ENCODE assay signal across 12 cellular contexts in the genomic region with DNA sequence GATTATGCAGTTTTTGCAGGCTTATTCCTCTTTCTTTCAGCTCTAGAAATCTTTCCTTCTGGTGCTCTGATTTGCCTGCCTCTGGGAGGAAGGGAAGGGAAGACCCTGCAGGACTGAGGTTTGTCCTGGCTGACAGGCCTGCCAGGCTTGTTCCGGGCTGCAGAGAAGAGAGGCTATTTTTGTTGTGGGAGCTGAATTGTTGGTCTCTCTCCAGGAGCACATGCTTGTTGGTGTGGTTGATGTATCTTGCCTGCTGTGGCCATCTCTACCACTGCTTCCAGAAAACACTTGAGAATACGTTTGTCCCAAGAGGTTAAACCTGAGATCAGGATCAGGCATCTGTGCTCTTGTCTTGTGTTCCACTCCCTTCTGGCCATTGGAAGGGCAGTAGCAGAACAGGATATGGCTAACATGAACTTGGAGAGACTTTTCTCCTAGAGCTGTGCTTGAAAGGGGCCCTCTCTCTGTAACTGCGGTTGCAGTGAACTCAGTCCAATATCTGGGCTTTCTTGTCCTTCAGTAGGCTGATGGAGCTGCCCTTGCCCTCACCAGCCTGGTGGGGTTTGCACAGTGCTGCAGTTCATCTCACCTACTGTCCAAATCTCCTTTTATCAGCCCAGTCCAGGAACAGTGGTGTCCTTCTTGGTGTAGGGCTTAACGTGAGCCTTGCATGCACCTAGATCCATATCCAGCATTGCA. TPM values are rescaled to one million over a fixed set of nuclear protein-coding genes. Genes with fewer than 3 reads are reported as not detected.
DNase-seq lines count a peak whose midpoint lies in the region; ATAC-seq and TF ChIP-seq lines count a peak whose summit lies in the region.
"Had no signal": no experiment of that assay in that cellular context is flagged by ENCODE, and none has a peak within 500 bp of the region (broad histone marks: within the 10 kb centered on the region; RNA-seq: fewer than 3 reads in every experiment).

No MANE protein-coding gene starts in this region.

- CTCF ChIA-PET in activated CD8-positive, alpha-beta T cell treated with anti-CD3 and anti-CD28 coated beads, Interleukin-2, amount 10 ng/mL, durations not matched to agents 7 days and 5 days (lab: Charles Lee): interaction anchor here (1.1 kb wide), 1 partner anchor 101 kb away, joined by 3 read pairs; no protein-coding TSS in a partner anchor
- CTCF ChIA-PET in activated CD8-positive, alpha-beta T cell treated with anti-CD3 and anti-CD28 coated beads for 36 hours (lab: Charles Lee): interaction anchor here (1.5 kb wide), 1 partner anchor 17 kb away, joined by 3 read pairs; no protein-coding TSS in a partner anchor

- peaks cover 2% of the 10 kb centered on the region for H3K4me1 Mint-ChIP-seq in activated CD8-positive, alpha-beta T cell treated with anti-CD3 and anti-CD28 coated beads, Interleukin-2, amount 10 ng/mL, durations not matched to agents 7 days and 5 days (ENCODE audit: low read depth)
- peaks cover 6% of the 10 kb centered on the region for H3K4me1 Mint-ChIP-seq in activated CD8-positive, alpha-beta T cell treated with anti-CD3 and anti-CD28 coated beads for 36 hours (ENCODE audit: low read depth)
- peaks cover 7 to 19% of the 10 kb centered on the region in 2 donors for H3K4me1 Mint-ChIP-seq in effector memory CD8-positive, alpha-beta T cell (ENCODE audit: low read depth in 2 of 2)

- intact Hi-C loops in activated CD8-positive, alpha-beta T cell treated with anti-CD3 and anti-CD28 coated beads for 36 hours (cut with micrococcal nuclease): no loop called here
- intact Hi-C loops in tibial artery (cut with DNase I; ENCODE audit: low total_unique reads): no loop called here

- H3K27me3 Mint-ChIP-seq in activated CD8-positive, alpha-beta T cell treated with anti-CD3 and anti-CD28 coated beads, Interleukin-2, amount 10 ng/mL, durations not matched to agents 7 days and 5 days (ENCODE audit: low read depth): no peaks in the 10 kb centered on the region
- H3K27me3 Mint-ChIP-seq in activated CD8-positive, alpha-beta T cell treated with anti-CD3 and anti-CD28 coated beads for 36 hours: no peaks in the 10 kb centered on the region
- H3K27me3 Mint-ChIP-seq in effector memory CD8-positive, alpha-beta T cell: no peaks in the 10 kb centered on the region
- H3K27me3 Mint-ChIP-seq: type B pancreatic cell had no signal

- no peak overlapping the region for H3K4me3 ChIP-seq in lung
- H3K4me3 ChIP-seq in tibial artery: no peak overlapping the region

- H3K4me1 ChIP-seq in lung (ENCODE audit: control insufficient read depth in 2 of 2, insufficient read depth in 2 of 2, low read length in 2 of 2): peaks cover 3 to 14% of the 10 kb centered on the region in 2 donors
- H3K4me1 ChIP-seq in tibial artery: peaks cover 0 to 31% (median 20%) of the 10 kb centered on the region in 4 donors

- peaks cover 15% of the 10 kb centered on the region for H3K36me3 Mint-ChIP-seq in activated CD8-positive, alpha-beta T cell treated with anti-CD3 and anti-CD28 coated beads, Interleukin-2, amount 10 ng/mL, durations not matched to agents 7 days and 5 days (ENCODE audit: low read depth)
- H3K36me3 Mint-ChIP-seq in activated CD8-positive, alpha-beta T cell treated with anti-CD3 and anti-CD28 coated beads for 36 hours (ENCODE audit: low read depth): peaks cover 5% of the 10 kb centered on the region
- H3K36me3 Mint-ChIP-seq in effector memory CD8-positive, alpha-beta T cell (ENCODE audit: insufficient read depth): peaks cover 39% of the 10 kb centered on the region

- 56 to 83% methylated on average over 4 of the region's 4 CpGs for WGBS in lung, 2 donors

- no peak for DNase-seq in activated CD8-positive, alpha-beta T cell treated with anti-CD3 and anti-CD28 coated beads, Interleukin-2, amount 10 ng/mL, durations not matched to agents 7 days and 5 days
- DNase-seq in activated CD8-positive, alpha-beta T cell treated with anti-CD3 and anti-CD28 coated beads for 36 hours: no peak
- no peak for DNase-seq in effector memory CD8-positive, alpha-beta T cell
- DNase-seq in lung (ENCODE audit: low spot score) (no peak), tibial artery (no peak), RPMI8226 (no peak), NCI-H2171 treated with DMSO at 0.1 percent for 48 hours (lab: John Stamatoyannopoulos, UW) (no peak)
- DNase-seq: AML-193, NCI-H510A had no signal

- no peak overlapping the region for H3K4me3 Mint-ChIP-seq in activated CD8-positive, alpha-beta T cell treated with anti-CD3 and anti-CD28 coated beads, Interleukin-2, amount 10 ng/mL, durations not matched to agents 7 days and 5 days
- no peak overlapping the region for H3K4me3 Mint-ChIP-seq in activated CD8-positive, alpha-beta T cell treated with anti-CD3 and anti-CD28 coated beads for 36 hours
- H3K4me3 Mint-ChIP-seq in effector memory CD8-positive, alpha-beta T cell: no peak overlapping the region
- H3K4me3 Mint-ChIP-seq: type B pancreatic cell had no signal

- peak overlapping the region; percentile 48 for H3K27ac Mint-ChIP-seq in activated CD8-positive, alpha-beta T cell treated with anti-CD3 and anti-CD28 coated beads, Interleukin-2, amount 10 ng/mL, durations not matched to agents 7 days and 5 days
- no peak overlapping the region for H3K27ac Mint-ChIP-seq in activated CD8-positive, alpha-beta T cell treated with anti-CD3 and anti-CD28 coated beads for 36 hours
- H3K27ac Mint-ChIP-seq in effector memory CD8-positive, alpha-beta T cell: peak overlapping the region; percentile 57 to 64
- H3K27ac Mint-ChIP-seq: type B pancreatic cell had no signal

- no peak for ATAC-seq in activated CD8-positive, alpha-beta T cell treated with anti-CD3 and anti-CD28 coated beads, Interleukin-2, amount 10 ng/mL, durations not matched to agents 7 days and 5 days
- ATAC-seq in activated CD8-positive, alpha-beta T cell treated with anti-CD3 and anti-CD28 coated beads for 36 hours: no peak
- no peak for ATAC-seq in effector memory CD8-positive, alpha-beta T cell (replicated peaks)
- ATAC-seq in lung (ENCODE audit: insufficient read depth, low FRiP score) (peak; percentile 39), GM19351 (IDR thresholded peaks at IDR 0.05; ENCODE audit: unreplicated experiment) (no peak)

- H3K27ac ChIP-seq in lung (ENCODE audit: low read depth in 1 of 2, low read length in 1 of 2) (peak overlapping the region; percentile 29 to 60), tibial artery (peak overlapping the region; percentile 55 to 67)

- H3K9me3 ChIP-seq in lung (ENCODE audit: control insufficient read depth in 2 of 2, insufficient read depth in 1 of 2, low read length in 1 of 2): no peaks in the 10 kb centered on the region
- H3K9me3 ChIP-seq in tibial artery: no peaks in the 10 kb centered on the region

- H3K27me3 ChIP-seq in lung (ENCODE audit: control insufficient read depth, insufficient read depth): no peaks in the 10 kb centered on the region
- no peaks in the 10 kb centered on the region for H3K27me3 ChIP-seq in tibial artery

- H3K36me3 ChIP-seq in lung (ENCODE audit: control insufficient read depth in 2 of 2, insufficient read depth in 2 of 2, low read length in 2 of 2): peaks cover 5 to 27% of the 10 kb centered on the region in 2 donors
- H3K36me3 ChIP-seq in tibial artery: peaks cover 32 to 38% (median 37%) of the 10 kb centered on the region in 3 donors

- POLR2A ChIA-PET in activated CD8-positive, alpha-beta T cell treated with anti-CD3 and anti-CD28 coated beads, Interleukin-2, amount 10 ng/mL, durations not matched to agents 7 days and 5 days (lab: Charles Lee): interaction anchor here (1.1 kb wide), 1 partner anchor 17 kb away, joined by 5 read pairs; no protein-coding TSS in a partner anchor
- POLR2A ChIA-PET in activated CD8-positive, alpha-beta T cell treated with anti-CD3 and anti-CD28 coated beads for 36 hours (lab: Charles Lee): interaction anchor here (0.9 kb wide), 1 partner anchor 9 kb away, joined by 3 read pairs; no protein-coding TSS in a partner anchor

- no peak for TF ChIP-seq CTCF in activated CD8-positive, alpha-beta T cell treated with anti-CD3 and anti-CD28 coated beads for 36 hours (IDR thresholded peaks at IDR 0.05)
- TF ChIP-seq CTCF in lung (IDR thresholded peaks at IDR 0.05; ENCODE audit: control extremely low read depth, extremely low read depth) (no peak), tibial artery (IDR thresholded peaks at IDR 0.05) (no peak)

- no peaks in the 10 kb centered on the region for H3K9me3 Mint-ChIP-seq in activated CD8-positive, alpha-beta T cell treated with anti-CD3 and anti-CD28 coated beads, Interleukin-2, amount 10 ng/mL, durations not matched to agents 7 days and 5 days (ENCODE audit: insufficient read depth)
- no peaks in the 10 kb centered on the region for H3K9me3 Mint-ChIP-seq in activated CD8-positive, alpha-beta T cell treated with anti-CD3 and anti-CD28 coated beads for 36 hours
- no peaks in the 10 kb centered on the region for H3K9me3 Mint-ChIP-seq in effector memory CD8-positive, alpha-beta T cell
- H3K9me3 Mint-ChIP-seq: type B pancreatic cell had no signal

RNA-seq across cellular contexts. Expression of a gene that starts 21.5 kb away (rescaled TPM):
- total RNA-seq in activated CD8-positive, alpha-beta T cell treated with anti-CD3 and anti-CD28 coated beads, Interleukin-2, amount 10 ng/mL, durations not matched to agents 7 days and 5 days: 1 to 10 TPM; 1.6 TPM
- total RNA-seq in activated CD8-positive, alpha-beta T cell treated with anti-CD3 and anti-CD28 coated beads for 36 hours: under 1 TPM; 0.56 to 0.81 TPM
- total RNA-seq in lung: 1 to 10 TPM; 1.6 to 4.2 TPM
- polyA plus RNA-seq in lung: 1 to 10 TPM; 1.7 to 2.7 TPM

RNA-seq across cellular contexts. Expression of a gene that starts 27.7 kb away (rescaled TPM):
- total RNA-seq in activated CD8-positive, alpha-beta T cell treated with anti-CD3 and anti-CD28 coated beads, Interleukin-2, amount 10 ng/mL, durations not matched to agents 7 days and 5 days: not detected
- not detected for total RNA-seq in activated CD8-positive, alpha-beta T cell treated with anti-CD3 and anti-CD28 coated beads for 36 hours
- total RNA-seq in lung: not detected
- polyA plus RNA-seq in lung: not detected
- total RNA-seq: H4 had no signal

RNA-seq across cellular contexts. Expression of a gene that starts 30.5 kb away (rescaled TPM):
- total RNA-seq in activated CD8-positive, alpha-beta T cell treated with anti-CD3 and anti-CD28 coated beads, Interleukin-2, amount 10 ng/mL, durations not matched to agents 7 days and 5 days: 10 to 100 TPM; 51.0 to 52.6 TPM
- total RNA-seq in activated CD8-positive, alpha-beta T cell treated with anti-CD3 and anti-CD28 coated beads for 36 hours: 10 to 100 TPM; 41.5 to 42.9 TPM
- total RNA-seq in lung: 10 to 100 TPM; 32.5 to 79.2 TPM
- 10 to 100 TPM; 49.3 to 76.9 TPM for polyA plus RNA-seq in lung

RNA-seq across cellular contexts. Expression of a gene that starts 44.0 kb away (rescaled TPM):
- total RNA-seq in activated CD8-positive, alpha-beta T cell treated with anti-CD3 and anti-CD28 coated beads, Interleukin-2, amount 10 ng/mL, durations not matched to agents 7 days and 5 days: not detected
- not detected for total RNA-seq in activated CD8-positive, alpha-beta T cell treated with anti-CD3 and anti-CD28 coated beads for 36 hours
- total RNA-seq in lung: 10 to 100 TPM; 37.4 to 55.0 TPM
- 10 to 100 TPM; 15.8 to 26.2 TPM for polyA plus RNA-seq in lung
